ENCODE assay signal across 29 cellular contexts in genomic region chr6:90765491-90765890, GRCh38.
"Had no signal": no experiment of that assay in that cellular context is flagged by ENCODE, and none has a peak within 500 bp of the region (broad histone marks: within the 10 kb centered on the region; RNA-seq: fewer than 3 reads in every experiment).

No MANE protein-coding gene starts in this region.

- H3K27me3 ChIP-seq: esophagus squamous epithelium, neural progenitor cell, right atrium auricular region, suprapubic skin, transverse colon, upper lobe of right lung, uterus had no signal

- H3K4me1 Mint-ChIP-seq: immature natural killer cell; mesothelial cell of epicardium; naive thymus-derived CD4-positive, alpha-beta T cell; neural progenitor cell; stimulated activated naive B cell treated with anti-CD40 and anti-IgM and Interleukin-4, amounts not matched to agents 10 μg/mL and 1 μg/mL and 100 μg/mL, for 72 hours had no signal

- H3K4me3 ChIP-seq: coronary artery, esophagus squamous epithelium, lower lobe of right lung, neural progenitor cell, prostate gland, right atrium auricular region, suprapubic skin, transverse colon, upper lobe of right lung, uterus had no signal

- H3K27ac ChIP-seq: coronary artery, esophagus squamous epithelium, lower lobe of right lung, neural progenitor cell, parathyroid adenoma, prostate gland, right atrium auricular region, suprapubic skin, transverse colon, upper lobe of right lung, uterus had no signal

- H3K36me3 Mint-ChIP-seq: mesothelial cell of epicardium; naive thymus-derived CD4-positive, alpha-beta T cell; neural progenitor cell; stimulated activated naive B cell treated with anti-CD40 and anti-IgM and Interleukin-4, amounts not matched to agents 10 μg/mL and 1 μg/mL and 100 μg/mL, for 72 hours had no signal

- H3K4me3 Mint-ChIP-seq: immature natural killer cell; mesothelial cell of epicardium; naive thymus-derived CD4-positive, alpha-beta T cell; nephron; neural progenitor cell; stimulated activated naive B cell treated with anti-CD40 and anti-IgM and Interleukin-4, amounts not matched to agents 10 μg/mL and 1 μg/mL and 100 μg/mL, for 72 hours; stimulated activated naive CD8-positive, alpha-beta T cell treated with anti-CD3 and anti-CD28 coated beads, Interleukin-15, Interleukin-2, amounts not matched to agents 100 ng/mL and 50 ng/mL, for 24 hours had no signal

- H3K9me3 Mint-ChIP-seq: mesothelial cell of epicardium; naive thymus-derived CD4-positive, alpha-beta T cell; nephron; neural progenitor cell; stimulated activated naive B cell treated with anti-CD40 and anti-IgM and Interleukin-4, amounts not matched to agents 10 μg/mL and 1 μg/mL and 100 μg/mL, for 72 hours; stimulated activated naive CD8-positive, alpha-beta T cell treated with anti-CD3 and anti-CD28 coated beads, Interleukin-15, Interleukin-2, amounts not matched to agents 100 ng/mL and 50 ng/mL, for 24 hours had no signal

- H3K36me3 ChIP-seq: esophagus squamous epithelium, lower lobe of right lung, neural progenitor cell, prostate gland, right atrium auricular region, suprapubic skin, transverse colon, upper lobe of right lung, uterus had no signal

- H3K79me2 ChIP-seq: parathyroid adenoma had no signal

- H3K9ac ChIP-seq: neural progenitor cell, parathyroid adenoma had no signal

- ATAC-seq: left colon; left ventricle myocardium superior; lower lobe of right lung; naive thymus-derived CD4-positive, alpha-beta T cell; sciatic nerve; stimulated activated naive B cell treated with anti-CD40 and anti-IgM and Interleukin-4, amounts not matched to agents 10 μg/mL and 1 μg/mL and 100 μg/mL, for 72 hours; upper lobe of right lung had no signal

- DNase-seq: dermis blood vessel endothelial cell; effector memory CD4-positive, alpha-beta T cell; erythroblast; esophagus squamous epithelium; hypothalamus; immature natural killer cell; islet precursor cell; kidney glomerular epithelial cell; left colon; left ventricle myocardium superior; lower lobe of right lung; naive thymus-derived CD4-positive, alpha-beta T cell; stimulated activated CD4-positive, alpha-beta T cell treated with anti-CD3 and anti-CD28 coated beads, Interleukin-2, amount 100 ng/mL, for 24 hours; stimulated activated naive B cell treated with anti-CD40 and anti-IgM and Interleukin-4, amounts not matched to agents 10 μg/mL and 1 μg/mL and 100 μg/mL, for 72 hours; transverse colon; upper lobe of right lung; uterus had no signal

- H3K27ac Mint-ChIP-seq: immature natural killer cell; mesothelial cell of epicardium; naive thymus-derived CD4-positive, alpha-beta T cell; neural progenitor cell; stimulated activated naive B cell treated with anti-CD40 and anti-IgM and Interleukin-4, amounts not matched to agents 10 μg/mL and 1 μg/mL and 100 μg/mL, for 72 hours; stimulated activated naive CD8-positive, alpha-beta T cell treated with anti-CD3 and anti-CD28 coated beads, Interleukin-15, Interleukin-2, amounts not matched to agents 100 ng/mL and 50 ng/mL, for 24 hours had no signal

- FAIRE-seq: endometrium, frontal cortex had no signal

- H3K4me1 ChIP-seq: esophagus squamous epithelium, lower lobe of right lung, neural progenitor cell, parathyroid adenoma, prostate gland, right atrium auricular region, suprapubic skin, transverse colon, upper lobe of right lung, uterus had no signal

- H3K4me2 ChIP-seq: neural progenitor cell had no signal
